In the genomic region with DNA sequence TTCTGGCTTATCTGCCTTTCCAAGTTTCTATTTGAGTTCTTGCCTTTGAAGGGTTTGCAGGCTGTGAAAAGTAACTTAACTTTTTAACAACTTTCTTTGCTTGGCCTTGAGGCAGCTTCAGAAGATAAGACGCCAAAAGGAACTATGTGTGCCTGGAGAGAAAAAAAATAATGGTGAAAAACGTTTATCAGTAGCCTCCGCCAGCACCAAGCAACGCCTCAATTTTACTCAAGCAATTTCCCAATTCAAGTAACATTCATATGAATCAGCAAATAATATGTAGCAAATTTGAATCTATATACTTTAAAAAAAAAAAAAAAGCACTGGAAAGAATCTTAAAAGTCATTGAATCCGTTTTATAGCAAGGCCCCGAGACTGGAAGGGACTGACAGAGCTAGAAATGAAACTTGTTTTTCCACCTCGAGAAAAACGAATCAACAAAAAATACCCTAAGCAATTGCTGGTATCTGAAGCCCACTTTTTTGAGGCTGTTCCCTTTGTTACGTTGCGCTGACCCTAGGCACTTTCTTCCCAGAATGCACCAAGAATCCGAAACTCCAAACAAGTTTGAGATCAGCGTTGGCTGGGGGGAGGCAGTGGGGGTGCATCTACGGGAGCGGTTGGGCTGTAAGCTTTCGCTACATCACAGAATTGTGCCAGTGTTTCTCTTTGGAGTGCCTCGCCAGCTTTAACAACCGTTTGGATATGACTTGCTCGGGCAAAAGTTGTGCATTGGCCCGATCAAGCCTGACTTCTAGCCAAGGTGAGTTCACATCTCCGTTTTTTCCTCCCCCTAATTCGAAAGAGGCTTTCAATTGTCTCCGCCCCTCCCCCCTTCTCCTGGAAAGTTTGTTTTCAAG, we compare ENCODE assay signal across 8 cellular contexts. TPM values are rescaled to one million over a fixed set of nuclear protein-coding genes. Genes with fewer than 3 reads are reported as not detected.
DNase-seq lines count a peak whose midpoint lies in the region; ATAC-seq, FAIRE-seq and TF ChIP-seq lines count a peak whose summit lies in the region.

No MANE protein-coding gene starts in this region.

- H3K9ac ChIP-seq in NT2/D1 (ENCODE audit: insufficient read length, low read depth) (peak overlapping the region; percentile 85), HepG2 (ENCODE audit: insufficient read depth, low read depth, low read length) (peak overlapping the region; percentile 96)

- POLR2A ChIA-PET in MCF 10A (lab: Yijun Ruan, JAX): interaction anchor here (0.6 to 12.0 kb wide), 47 partner anchors 7 to 232 kb away, joined by 3 to 242 read pairs (median 5); a partner anchor contains a TSS
- POLR2A ChIA-PET in HepG2 (lab: Yijun Ruan, JAX): interaction anchor here (0.9 to 3.1 kb wide), 8 partner anchors 8 to 218 kb away, joined by 3 to 31 read pairs (median 7); no protein-coding TSS in a partner anchor

- peaks cover 12% of the 10 kb centered on the region for H3K4me1 Mint-ChIP-seq in MCF 10A (ENCODE audit: insufficient read depth, unreplicated experiment)

- no peaks in the 10 kb centered on the region for H3K27me3 ChIP-seq in NT2/D1 (ENCODE audit: insufficient read depth, insufficient read length)
- H3K27me3 ChIP-seq in HepG2 (ENCODE audit: control insufficient read depth in 1 of 2, insufficient read depth in 2 of 2, low read length in 2 of 2): no peaks in the 10 kb centered on the region; a peak in 1 of 5 replicates
- no peaks in the 10 kb centered on the region for H3K27me3 ChIP-seq in stomach

- no peaks in the 10 kb centered on the region for H3K9me3 ChIP-seq in NT2/D1 (ENCODE audit: insufficient read depth, low read length)
- no peaks in the 10 kb centered on the region for H3K9me3 ChIP-seq in HepG2 (ENCODE audit: low read length)
- no peaks in the 10 kb centered on the region for H3K9me3 ChIP-seq in stomach

- H3K27ac Mint-ChIP-seq in MCF 10A (ENCODE audit: low read depth, unreplicated experiment): peak overlapping the region; percentile 99

- H3K9me3 Mint-ChIP-seq in MCF 10A (ENCODE audit: unreplicated experiment): no peaks in the 10 kb centered on the region

- no peak for ATAC-seq in HepG2
- ATAC-seq in HG03457 (IDR thresholded peaks at IDR 0.05; ENCODE audit: unreplicated experiment): no peak

- H3K36me3 ChIP-seq in NT2/D1 (ENCODE audit: insufficient read depth, insufficient read length, low read length): peaks cover 17% of the 10 kb centered on the region
- no peaks in the 10 kb centered on the region for H3K36me3 ChIP-seq in HepG2 (replicated peaks in 1 of 2; ENCODE audit: control insufficient read depth in 1 of 2, insufficient read depth in 2 of 2, low read length in 2 of 2)
- no peaks in the 10 kb centered on the region for H3K36me3 ChIP-seq in stomach

- H3K36me3 Mint-ChIP-seq in MCF 10A (ENCODE audit: insufficient read depth, unreplicated experiment): peaks cover 33% of the 10 kb centered on the region

- CTCF ChIA-PET in MCF 10A (lab: Yijun Ruan, JAX) (interaction anchor here (0.6 to 3.6 kb wide), 26 partner anchors 8 to 219 kb away, joined by 3 to 14 read pairs (median 4); no protein-coding TSS in a partner anchor), HepG2 (lab: Yijun Ruan, JAX; ENCODE audit: low intra/inter-chr PET ratio, low total read pairs) (no interaction called here)

- intact Hi-C loops in MCF 10A (cut with micrococcal nuclease): loop anchor here (1.0 to 5.0 kb wide), 3 partner anchors 80 to 166 kb away; no protein-coding TSS in a partner anchor
- intact Hi-C loops in HepG2 (cut with micrococcal nuclease; ENCODE audit: unreplicated experiment): no loop called here
- intact Hi-C loops in stomach (cut with DNase I; ENCODE audit: low total_unique reads): no loop called here

- peak overlapping the region; percentile 79 for H2AFZ ChIP-seq in HepG2 (ENCODE audit: low read length)

- no peak for TF ChIP-seq EP300 in HepG2 (IDR thresholded peaks at IDR 0.05; ENCODE audit: low read depth in 2 of 2, low read length in 2 of 2)
- TF ChIP-seq EP300 in HepG2 (CRISPR knock-in tag; IDR thresholded peaks at IDR 0.05; ENCODE audit: borderline replicate concordance): no peak
- TF ChIP-seq EP300 in stomach (IDR thresholded peaks at IDR 0.05): no peak

- peak overlapping the region; percentile 63 for H3K4me3 ChIP-seq in NT2/D1 (ENCODE audit: insufficient read length, low read depth)
- peak overlapping the region; percentile 68 to 93 (median 93) for H3K4me3 ChIP-seq in HepG2 (replicated peaks in 1 of 3; ENCODE audit: insufficient read depth in 1 of 3, low read depth in 2 of 3, low read length in 3 of 3)
- H3K4me3 ChIP-seq in stomach: peak overlapping the region; percentile 69 to 86 (median 78)

- TF ChIP-seq CTCF in MCF 10A (IDR thresholded peaks at IDR 0.05; ENCODE audit: unreplicated experiment) (no peak), HepG2 (CRISPR knock-in tag; IDR thresholded peaks at IDR 0.05) (no peak), stomach (IDR thresholded peaks at IDR 0.05) (no peak)

- FAIRE-seq in HepG2 (lab: Jason Lieb, UNC): no peak
- no peak for FAIRE-seq in GM12891 (lab: Jason Lieb, UNC)

- TF ChIP-seq POLR2A in HepG2 (IDR thresholded peaks at IDR 0.05; ENCODE audit: insufficient read depth in 1 of 2, low read depth in 2 of 2, low read length in 2 of 2) (no peak), stomach (IDR thresholded peaks at IDR 0.05) (no peak), GM12891 (IDR thresholded peaks at IDR 0.05; ENCODE audit: low read depth, low read length) (no peak)

- H4K20me1 ChIP-seq in HepG2 (ENCODE audit: insufficient read depth, low read length): peaks cover 4% of the 10 kb centered on the region; the same call in 1 of the 2 replicates

- no peaks in the 10 kb centered on the region for H3K27me3 Mint-ChIP-seq in MCF 10A (ENCODE audit: insufficient read depth, unreplicated experiment)

- peak overlapping the region; percentile 95 for H3K4me3 Mint-ChIP-seq in MCF 10A (ENCODE audit: unreplicated experiment)

- H3K4me1 ChIP-seq in NT2/D1 (ENCODE audit: insufficient read depth, insufficient read length) (peaks cover 5% of the 10 kb centered on the region), HepG2 (ENCODE audit: insufficient read depth, low read length) (peaks cover 19% of the 10 kb centered on the region), stomach (peaks cover 9 to 17% (median 14%) of the 10 kb centered on the region in 4 donors)

- H3K4me2 ChIP-seq in HepG2 (ENCODE audit: low read depth, low read length): peak overlapping the region; percentile 99

- WGBS in HepG2 (ENCODE audit: low lambda C conversion rate): 8% methylated on average over 16 of the region's 22 CpGs
- WGBS in stomach, 5 donors: 4 to 5% (median 4%) methylated on average over 22 of the region's 22 CpGs

- peak; percentile 44 for DNase-seq in GM03348 (ENCODE audit: low spot score)
- no peak for DNase-seq in NT2/D1 (ENCODE audit: low read depth, low spot score)
- DNase-seq in MCF 10A (ENCODE audit: unreplicated experiment): peak; percentile 34
- DNase-seq in HepG2 (ENCODE audit: low spot score): no peak
- DNase-seq in stomach: peak; percentile 37
- DNase-seq in GM12891 (ENCODE audit: insufficient read length, low spot score): no peak
- DNase-seq in NCI-H1105 (lab: John Stamatoyannopoulos, UW): no peak

- peaks cover 34% of the 10 kb centered on the region for H3K79me2 ChIP-seq in HepG2 (ENCODE audit: insufficient read depth, low read length)

- no peak for TF ChIP-seq RAD21 in HepG2 (CRISPR knock-in tag; IDR thresholded peaks at IDR 0.05)

- BruUV-seq in MCF 10A (replicated peaks; lab: Mats Ljungman, UMichigan) (no TSS peak), HepG2 (replicated peaks; lab: Mats Ljungman, UMichigan) (no TSS peak)

- H3K27ac ChIP-seq in HepG2 (ENCODE audit: extremely low read length, insufficient read depth, low read length): peak overlapping the region; percentile 88
- H3K27ac ChIP-seq in stomach: peak overlapping the region; percentile 94 to 99 (median 99)

- in situ Hi-C loops in HepG2 (cut with HindIII; ENCODE audit: extremely low pct_ligation_motif_present, low pct_unique_long_range_greater_than_20kb): no loop called here

TF ChIP-seq in HepG2, 621 proteins besides CTCF, POLR2A, EP300 and RAD21 (continues in another document):
- no peak for TF ChIP-seq CREB1 (IDR thresholded peaks at IDR 0.05)
- TF ChIP-seq CREB1 (CRISPR knock-in tag; IDR thresholded peaks at IDR 0.05): 0 out of 2 replicates have a peak, but pooled peaks have one; percentile 3
- no peak for TF ChIP-seq ZNF253 (CRISPR knock-in tag; IDR thresholded peaks at IDR 0.05; ENCODE audit: borderline replicate concordance)

TF ChIP-seq in GM12891, 5 proteins besides CTCF, POLR2A, EP300 and RAD21:
- TF ChIP-seq SPI1 (IDR thresholded peaks at IDR 0.05; ENCODE audit: low read depth, low read length): no peak
- TF ChIP-seq POU2F2 (IDR thresholded peaks at IDR 0.05; ENCODE audit: low read depth, low read length): no peak
- no peak for TF ChIP-seq POLR2AphosphoS5 (IDR thresholded peaks at IDR 0.05; ENCODE audit: low read depth, low read length)
- no peak for TF ChIP-seq TAF1 (IDR thresholded peaks at IDR 0.05; ENCODE audit: low read depth, low read length)
- TF ChIP-seq PAX5 (IDR thresholded peaks at IDR 0.05; ENCODE audit: insufficient read depth, low read length, severe bottlenecking): no peak

RNA-seq across cellular contexts. Expression of a gene that starts 2.7 kb away (rescaled TPM):
- total RNA-seq in MCF 10A (2022) (161 and 172 TPM in 2 replicates), HepG2 (2016; rRNA removed; fragmentation: Illumina TruSeq; extraction: Trizol) (44.0 and 50.0 TPM in 2 replicates), stomach (10 to 100 TPM; 18.7 to 87.6 (median 52.5) TPM)
- 15.3 and 17.9 TPM in 2 replicates for total RNA-seq in HepG2 (2016; cell fraction: cytosol; rRNA removed; fragmentation: Illumina TruSeq; extraction: Trizol; ENCODE audit: low read depth)
- 39.7 and 48.5 TPM in 2 replicates for total RNA-seq in HepG2 (2016; cell fraction: insoluble cytoplasmic fraction; rRNA removed; fragmentation: Illumina TruSeq; extraction: Trizol)
- total RNA-seq in HepG2 (2016; cell fraction: membrane; rRNA removed; fragmentation: Illumina TruSeq; extraction: Trizol): 31.9 and 33.8 TPM in 2 replicates
- 48.5 and 49.4 TPM in 2 replicates for total RNA-seq in HepG2 (2016; cell fraction: nucleus; rRNA removed; fragmentation: Illumina TruSeq; extraction: Trizol)
- polyA plus RNA-seq in HepG2 (2011; rRNA removed) (76.1 and 76.3 TPM in 2 replicates), stomach (10 to 100 TPM; 51.5 to 65.3 (median 57.9) TPM)
- 82.7 and 83.0 TPM in 2 replicates for polyA plus RNA-seq in HepG2 (2011; cell fraction: cytosol; rRNA removed)
- polyA plus RNA-seq in HepG2 (2011; cell fraction: nucleus; rRNA removed): 170 and 172 TPM in 2 replicates
- polyA plus RNA-seq in HepG2 (2012): 35.4 and 51.3 TPM in 2 replicates
- 8.5 and 8.6 TPM in 2 replicates for polyA plus RNA-seq in HepG2 (2016; cell fraction: cytosol; fragmentation: Illumina TruSeq; extraction: Trizol; ENCODE audit: low read depth)
- polyA plus RNA-seq in HepG2 (2016; cell fraction: insoluble cytoplasmic fraction; fragmentation: Illumina TruSeq; extraction: Trizol; ENCODE audit: low read depth): 37.9 and 44.1 TPM in 2 replicates
- 16.3 and 18.7 TPM in 2 replicates for polyA plus RNA-seq in HepG2 (2016; cell fraction: membrane; fragmentation: Illumina TruSeq; extraction: Trizol; ENCODE audit: low read depth)
- 82.0 and 82.8 TPM in 2 replicates for polyA plus RNA-seq in HepG2 (2016; cell fraction: nucleus; fragmentation: Illumina TruSeq; extraction: Trizol; ENCODE audit: insufficient read depth, low read depth)
- polyA minus RNA-seq in HepG2 (2011; rRNA and poly(A)+ RNA removed; ENCODE audit: low replicate concordance): 89.5 and 113 TPM in 2 replicates
- polyA minus RNA-seq in HepG2 (2011; cell fraction: cytosol; rRNA and poly(A)+ RNA removed): 43.2 and 45.1 TPM in 2 replicates
- polyA minus RNA-seq in HepG2 (2011; cell fraction: nucleus; rRNA and poly(A)+ RNA removed): 66.8 and 68.0 TPM in 2 replicates
- polyA plus RNA-seq in GM12891 (2012; ENCODE audit: low read depth, missing spikeins): 1.2 TPM

Comparison
In these comparisons a context has a peak if more than half of its experiments do, and no peak if none do; other contexts are left out.
1. DNase-seq: peak in GM03348 (single experiment), MCF 10A (single experiment) and stomach (single experiment); none in NT2/D1 (single experiment), HepG2 (single experiment), GM12891 (single experiment) and NCI-H1105 (single experiment).
2. Peak in every context shown above with its lines, with median percentiles within 50 percentile points of each other: H3K4me3 ChIP-seq.